ENCODE assay signal across 9 cellular contexts in the genomic region with DNA sequence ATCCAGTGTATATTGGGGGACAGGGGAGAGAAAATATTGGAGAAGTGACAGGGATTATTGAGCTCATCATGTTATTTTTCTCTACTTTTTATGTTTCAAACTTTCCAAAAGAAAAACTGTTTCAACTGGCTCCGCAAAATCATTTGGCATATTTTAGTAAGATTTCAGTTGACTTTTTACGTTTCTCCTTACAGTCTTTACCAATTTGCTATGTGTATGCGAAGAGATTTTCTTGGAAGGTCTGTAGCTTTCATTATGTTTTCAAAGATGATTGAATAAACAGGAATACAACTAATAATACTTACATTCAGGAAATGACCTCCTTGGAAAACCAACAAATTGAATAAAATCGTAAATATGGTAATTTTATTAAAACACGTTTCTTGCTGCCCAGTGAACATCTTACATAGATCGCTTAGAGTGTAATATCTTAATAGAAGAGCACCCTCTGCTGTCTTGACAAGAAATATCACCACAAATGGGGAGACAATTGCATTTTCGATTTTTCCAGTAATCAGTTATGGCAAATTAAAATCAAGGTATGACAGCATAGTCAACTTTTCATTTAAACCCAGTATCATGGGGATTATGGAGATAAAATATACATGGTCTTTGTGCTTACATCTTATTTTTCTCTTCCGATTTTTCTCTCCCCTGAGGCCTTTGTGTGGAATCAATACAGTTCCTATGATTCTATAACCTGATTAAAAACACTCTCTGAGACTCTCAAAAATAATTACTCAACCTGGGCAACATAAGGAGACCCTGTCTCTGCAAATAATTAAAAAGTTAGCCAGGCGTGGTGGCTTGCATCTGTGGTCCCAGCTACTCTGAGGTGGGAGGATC. TPM values are rescaled to one million over a fixed set of nuclear protein-coding genes. Genes with fewer than 3 reads are reported as not detected.
DNase-seq lines count a peak whose midpoint lies in the region; ATAC-seq and TF ChIP-seq lines count a peak whose summit lies in the region.
"Had no signal": no experiment of that assay in that cellular context is flagged by ENCODE, and none has a peak within 500 bp of the region (broad histone marks: within the 10 kb centered on the region; RNA-seq: fewer than 3 reads in every experiment).

No MANE protein-coding gene starts in this region.

- H3K9ac ChIP-seq in smooth muscle cell (ENCODE audit: low read depth) = no peak overlapping the region

- peak; percentile 67 for DNase-seq in GM03348 (ENCODE audit: low spot score)
- no peak for DNase-seq in RWPE2 (ENCODE audit: low spot score)
- peak; percentile 21 to 62 for DNase-seq in foreskin fibroblast
- DNase-seq in smooth muscle cell (lab: John Stamatoyannopoulos, UW; ENCODE audit: unreplicated experiment) = no peak
- DNase-seq in NCI-H187 treated with DMSO at 0.1 percent for 48 hours (lab: John Stamatoyannopoulos, UW) = no peak
- no peak for DNase-seq in activated T-cell treated with anti-CD3 and anti-CD28 coated beads, Interleukin-2, amount 50 U/mL, for 72 hours

- H3K79me2 ChIP-seq in smooth muscle cell (ENCODE audit: low read depth) = no peaks in the 10 kb centered on the region

- H3K4me1 ChIP-seq in RWPE2 (ENCODE audit: insufficient read depth, poor library complexity, severe bottlenecking) = no peaks in the 10 kb centered on the region
- H3K4me1 ChIP-seq in smooth muscle cell (ENCODE audit: low read depth) = no peaks in the 10 kb centered on the region
- H3K4me1 ChIP-seq: SJSA1 had no signal

- 41% methylated on average over 9 of the region's 9 CpGs for WGBS in smooth muscle cell (ENCODE audit: low lambda C conversion rate)

- peaks cover 0 to 2% of the 10 kb centered on the region in 2 donors for H3K36me3 Mint-ChIP-seq in activated T-cell treated with anti-CD3 and anti-CD28 coated beads, Interleukin-2, amount 50 U/mL, for 72 hours (ENCODE audit: insufficient read depth in 2 of 2)

- no peak overlapping the region for H3K4me3 Mint-ChIP-seq in activated T-cell treated with anti-CD3 and anti-CD28 coated beads, Interleukin-2, amount 50 U/mL, for 72 hours

- no peaks in the 10 kb centered on the region for H3K27me3 ChIP-seq in RWPE2 (ENCODE audit: insufficient read depth, poor library complexity, severe bottlenecking)
- H3K27me3 ChIP-seq in smooth muscle cell (ENCODE audit: low read depth) = no peaks in the 10 kb centered on the region
- H3K27me3 ChIP-seq: SJSA1 had no signal

- H4K20me1 ChIP-seq in smooth muscle cell (ENCODE audit: low read depth) = no peaks in the 10 kb centered on the region

- H2AFZ ChIP-seq in smooth muscle cell (ENCODE audit: low read depth) = peak overlapping the region; percentile 64

- ATAC-seq in HG02981 (IDR thresholded peaks at IDR 0.05; ENCODE audit: unreplicated experiment) = peak; percentile 45
- 0 out of 3 replicates have a peak, but pooled peaks have one; percentile 48 for ATAC-seq in RWPE2 (ENCODE audit: low read depth)
- no peak for ATAC-seq in esophagus mucosa
- ATAC-seq in activated T-cell treated with anti-CD3 and anti-CD28 coated beads, Interleukin-2, amount 50 U/mL, for 72 hours (replicated peaks in 1 of 2) = no peak

- H3K4me1 Mint-ChIP-seq in activated T-cell treated with anti-CD3 and anti-CD28 coated beads, Interleukin-2, amount 50 U/mL, for 72 hours (ENCODE audit: low read depth) = no peaks in the 10 kb centered on the region

- H3K4me3 ChIP-seq in RWPE2 (ENCODE audit: severe bottlenecking) (no peak overlapping the region), foreskin fibroblast (ENCODE audit: low read depth in 1 of 2, low read length in 2 of 2) (no peak overlapping the region), smooth muscle cell (peak overlapping the region; percentile 40)
- H3K4me3 ChIP-seq: SJSA1 had no signal

- H3K4me2 ChIP-seq in smooth muscle cell = peak overlapping the region; percentile 68

- H3K27me3 Mint-ChIP-seq in activated T-cell treated with anti-CD3 and anti-CD28 coated beads, Interleukin-2, amount 50 U/mL, for 72 hours (ENCODE audit: low read depth) = no peaks in the 10 kb centered on the region

- no peak overlapping the region for H3K27ac ChIP-seq in RWPE2 (ENCODE audit: poor library complexity, severe bottlenecking)
- H3K27ac ChIP-seq in smooth muscle cell (ENCODE audit: low read depth) = no peak overlapping the region
- H3K27ac ChIP-seq: SJSA1 had no signal

- H3F3A ChIP-seq in smooth muscle cell (ENCODE audit: low read depth) = no peaks in the 10 kb centered on the region

- H3K36me3 ChIP-seq in RWPE2 (ENCODE audit: low read depth) = no peaks in the 10 kb centered on the region
- H3K36me3 ChIP-seq in smooth muscle cell (ENCODE audit: low read depth) = no peaks in the 10 kb centered on the region
- H3K36me3 ChIP-seq: SJSA1 had no signal

- TF ChIP-seq CTCF in RWPE2 (IDR thresholded peaks at IDR 0.05; ENCODE audit: poor library complexity, severe bottlenecking) = peak; percentile 80
- TF ChIP-seq CTCF in foreskin fibroblast (IDR thresholded peaks at IDR 0.05; ENCODE audit: low read depth, low read length) = peak; percentile 39
- TF ChIP-seq CTCF in smooth muscle cell (IDR thresholded peaks at IDR 0.05; ENCODE audit: borderline replicate concordance, insufficient read depth, poor library complexity, severe bottlenecking) = peak; percentile 63

- peaks cover 1 to 3% of the 10 kb centered on the region in 2 donors for H3K9me3 Mint-ChIP-seq in activated T-cell treated with anti-CD3 and anti-CD28 coated beads, Interleukin-2, amount 50 U/mL, for 72 hours

- H3K27ac Mint-ChIP-seq in activated T-cell treated with anti-CD3 and anti-CD28 coated beads, Interleukin-2, amount 50 U/mL, for 72 hours = no peak overlapping the region

- H3K9me3 ChIP-seq in RWPE2 (ENCODE audit: severe bottlenecking) = no peaks in the 10 kb centered on the region
- no peaks in the 10 kb centered on the region for H3K9me3 ChIP-seq in smooth muscle cell (replicated peaks; ENCODE audit: low read depth)
- H3K9me3 ChIP-seq: SJSA1 had no signal

RNA-seq across cellular contexts. Expression of gene MBL2, which starts 43.1 kb away (rescaled TPM):
- total RNA-seq in smooth muscle cell = 0.04 TPM in 1 of 2 replicates, not detected in the other
- polyA plus RNA-seq in smooth muscle cell = not detected in 2 replicates
- not detected for total RNA-seq in esophagus mucosa
- not detected for total RNA-seq in activated T-cell treated with anti-CD3 and anti-CD28 coated beads, Interleukin-2, amount 50 U/mL, for 72 hours
- total RNA-seq: SJSA1 had no signal

Comparison
In these comparisons a context has a peak if more than half of its experiments do, and no peak if none do; other contexts are left out.
1. DNase-seq: peak in GM03348 (single experiment) and foreskin fibroblast (2 of 2); none in RWPE2 (single experiment), smooth muscle cell (single experiment), NCI-H187 treated with DMSO at 0.1 percent for 48 hours (single experiment) and activated T-cell treated with anti-CD3 and anti-CD28 coated beads, Interleukin-2, amount 50 U/mL, for 72 hours (0 of 2).
2. ATAC-seq: peak in HG02981 (single experiment) and RWPE2 (single experiment); none in esophagus mucosa (single experiment) and activated T-cell treated with anti-CD3 and anti-CD28 coated beads, Interleukin-2, amount 50 U/mL, for 72 hours (0 of 2).
3. Peak in every context shown above with its lines, with median percentiles within 50 percentile points of each other: CTCF ChIP-seq.